1 cellular context compared by ENCODE assay signal in genomic region chr9:127578952-127579853, GRCh38.
TF ChIP-seq lines count a peak whose summit lies in the region.

No MANE protein-coding gene starts in this region.

TF ChIP-seq in HepG2, 621 proteins besides CTCF, POLR2A, EP300 and RAD21 (continued from another document and continues in another):
- TF ChIP-seq KLF16 (CRISPR knock-in tag; IDR thresholded peaks at IDR 0.05) (0 out of 4 replicates have a peak, but pooled peaks of 1 of the 2 experiments have one; percentile 19), CBX1 (IDR thresholded peaks at IDR 0.05; ENCODE audit: low read depth) (peak; percentile 40), SCMH1 (CRISPR knock-in tag; IDR thresholded peaks at IDR 0.05; ENCODE audit: borderline replicate concordance) (no peak), STAT6 (CRISPR knock-in tag; IDR thresholded peaks at IDR 0.05; ENCODE audit: borderline replicate concordance) (0 out of 2 replicates have a peak, but pooled peaks have one; percentile 45), ZNF788 (CRISPR knock-in tag; IDR thresholded peaks at IDR 0.05; ENCODE audit: borderline replicate concordance) (peak; percentile 66; the same call in 1 of the 2 replicates), ZNF569 (CRISPR knock-in tag; IDR thresholded peaks at IDR 0.05; ENCODE audit: borderline replicate concordance) (no peak), RARA (CRISPR knock-in tag; IDR thresholded peaks at IDR 0.05) (peak; percentile 67), PRMT3 (CRISPR knock-in tag; IDR thresholded peaks at IDR 0.05; ENCODE audit: borderline replicate concordance, low read depth) (no peak), MTA3 (CRISPR knock-in tag; IDR thresholded peaks at IDR 0.05) (no peak), ZFP36L1 (CRISPR knock-in tag; IDR thresholded peaks at IDR 0.05) (no peak), TMF1 (CRISPR knock-in tag; IDR thresholded peaks at IDR 0.05; ENCODE audit: low read depth) (no peak), IKZF5 (CRISPR knock-in tag; IDR thresholded peaks at IDR 0.05) (peak; percentile 72; the same call in 1 of the 2 replicates), ONECUT2 (CRISPR knock-in tag; IDR thresholded peaks at IDR 0.05) (no peak), NCOR1 (IDR thresholded peaks at IDR 0.05; ENCODE audit: borderline replicate concordance, low read length) (no peak), ARID4A (CRISPR knock-in tag; IDR thresholded peaks at IDR 0.05; ENCODE audit: borderline replicate concordance) (peak; percentile 65; the same call in 1 of the 2 replicates), ZNF75D (CRISPR knock-in tag; IDR thresholded peaks at IDR 0.05; ENCODE audit: borderline replicate concordance) (no peak), ZNF407 (CRISPR knock-in tag; IDR thresholded peaks at IDR 0.05; ENCODE audit: not compliant biosample characterization) (no peak), JUND (CRISPR knock-in tag; IDR thresholded peaks at IDR 0.05) (peak; percentile 82), ZNF280B (CRISPR knock-in tag; IDR thresholded peaks at IDR 0.05; ENCODE audit: borderline replicate concordance) (0 out of 2 replicates have a peak, but pooled peaks have one; percentile 20), POLR2AphosphoS5 (IDR thresholded peaks at IDR 0.05; ENCODE audit: low read depth, low read length) (peak; percentile 30; the same call in 1 of the 2 replicates), ARNT (IDR thresholded peaks at IDR 0.05) (no peak), HMG20B (CRISPR knock-in tag; conservative IDR thresholded peaks at IDR 0.05) (0 out of 2 replicates have a peak, but pooled peaks have one; percentile 15), BCL3 (CRISPR knock-in tag; IDR thresholded peaks at IDR 0.05) (no peak), TFDP2 (CRISPR knock-in tag; IDR thresholded peaks at IDR 0.05) (no peak), RXRA (CRISPR knock-in tag; IDR thresholded peaks at IDR 0.05) (peak; percentile 87), FOXA1 (IDR thresholded peaks at IDR 0.05) (no peak), FOXA1 (CRISPR knock-in tag; IDR thresholded peaks at IDR 0.05) (peak; percentile 43; the same call in 1 of the 2 replicates), SOX5 (CRISPR knock-in tag; IDR thresholded peaks at IDR 0.05; ENCODE audit: borderline replicate concordance) (peak; percentile 55; the same call in 1 of the 2 replicates), HNF4A (CRISPR knock-in tag; IDR thresholded peaks at IDR 0.05) (peak; percentile 58), PRPF4 (IDR thresholded peaks at IDR 0.05; ENCODE audit: low read depth, low read length, poor library complexity, severe bottlenecking) (no peak), HNRNPUL1 (IDR thresholded peaks at IDR 0.05; ENCODE audit: low read depth, low read length) (no peak), EED (CRISPR knock-in tag; IDR thresholded peaks at IDR 0.05) (no peak), ZNF709 (CRISPR knock-in tag; IDR thresholded peaks at IDR 0.05) (no peak), ZNF557 (CRISPR knock-in tag; IDR thresholded peaks at IDR 0.05) (no peak), ZNF451 (CRISPR knock-in tag; IDR thresholded peaks at IDR 0.05) (no peak), PPARG (CRISPR knock-in tag; conservative IDR thresholded peaks at IDR 0.05) (peak; percentile 58; the same call in 1 of the 2 replicates), ZNF20 (CRISPR knock-in tag; IDR thresholded peaks at IDR 0.05) (no peak), ZNF879 (CRISPR knock-in tag; IDR thresholded peaks at IDR 0.05) (no peak)
